ENCODE assay signal across 9 cellular contexts in genomic region chr2:164479460-164479859, GRCh38.
DNase-seq lines count a peak whose midpoint lies in the region; ATAC-seq and TF ChIP-seq lines count a peak whose summit lies in the region.
"Had no signal": no experiment of that assay in that cellular context is flagged by ENCODE, and none has a peak within 500 bp of the region (broad histone marks: within the 10 kb centered on the region; RNA-seq: fewer than 3 reads in every experiment).

No MANE protein-coding gene starts in this region.

- dilution Hi-C loops in mammary epithelial cell (cut with HindIII; ENCODE audit: low sequenced_read_pairs) = no loop called here

- H3K27me3 ChIP-seq in mammary epithelial cell (ENCODE audit: insufficient read depth, low read length) = no peaks in the 10 kb centered on the region

- H3K36me3 ChIP-seq in mammary epithelial cell (ENCODE audit: insufficient read depth, low read length) = no peaks in the 10 kb centered on the region

- H3K27ac ChIP-seq in mammary epithelial cell (ENCODE audit: insufficient read depth, low read depth, low read length) = no peak overlapping the region
- H3K27ac ChIP-seq: HL-60 had no signal

- CTCF ChIA-PET in mammary epithelial cell (lab: Charles Lee; ENCODE audit: low non-redundant PET) = no interaction called here

- H3K9ac ChIP-seq in mammary epithelial cell (ENCODE audit: insufficient read depth, low read length) = no peak overlapping the region

- H3K4me2 ChIP-seq in mammary epithelial cell (ENCODE audit: insufficient read depth, low read depth, low read length) = no peak overlapping the region

- WGBS in mammary epithelial cell (ENCODE audit: low coverage, missing lambda C conversion rate) = 55% methylated on average over 2 of the region's 2 CpGs
- 32 to 43% methylated on average over 2 of the region's 2 CpGs for WGBS in lower leg skin, 2 donors

- H3K9me3 ChIP-seq in mammary epithelial cell (replicated peaks; ENCODE audit: insufficient read depth, low read length) = no peaks in the 10 kb centered on the region

- peak; percentile 48 for DNase-seq in DMS114 treated with DMSO at 0.1 percent for 48 hours (lab: John Stamatoyannopoulos, UW; ENCODE audit: unreplicated experiment)
- peak; percentile 10 for DNase-seq in NCI-H146 (lab: John Stamatoyannopoulos, UW)
- DNase-seq in mammary epithelial cell = no peak
- DNase-seq in myocyte (ENCODE audit: low read depth) = peak; percentile 46
- DNase-seq in SKM-1 (lab: John Stamatoyannopoulos, UW; ENCODE audit: unreplicated experiment) = no peak
- no peak for DNase-seq in stimulated activated naive CD8-positive, alpha-beta T cell treated with anti-CD3 and anti-CD28 coated beads, Interleukin-15, Interleukin-2, amounts not matched to agents 100 U/mL and 50 U/mL, for 24 hours
- no peak for DNase-seq in activated CD4-positive, alpha-beta T cell treated with anti-CD3 and anti-CD28 coated beads, Interleukin-2, amount 50 U/mL, for 48 hours
- no peak for DNase-seq in lower leg skin (ENCODE audit: low spot score in 2 of 2)

- TF ChIP-seq POLR2A in lower leg skin (IDR thresholded peaks at IDR 0.05) = no peak

- no peak overlapping the region for H3K4me3 ChIP-seq in mammary epithelial cell (replicated peaks in 1 of 3; ENCODE audit: insufficient read depth in 1 of 3, low read depth in 2 of 3, low read length in 3 of 3)
- H3K4me3 ChIP-seq in lower leg skin (ENCODE audit: low read depth, poor library complexity, severe bottlenecking) = no peak overlapping the region

- BruUV-seq in mammary epithelial cell (replicated peaks; lab: Mats Ljungman, UMichigan) = no TSS peak

- TF ChIP-seq CTCF in mammary epithelial cell (conservative IDR thresholded peaks at IDR 0.05 in 1 of 2, IDR thresholded peaks at IDR 0.05 in 1 of 2; ENCODE audit: extremely low read depth in 1 of 2, insufficient read depth in 1 of 2, low read depth in 1 of 2, low read length in 2 of 2) (peak; percentile 34 to 39), lower leg skin (IDR thresholded peaks at IDR 0.05) (no peak)

- intact Hi-C loops in mammary epithelial cell (cut with micrococcal nuclease) (no loop called here), lower leg skin (cut with DNase I; ENCODE audit: low total_unique reads) (no loop called here)

- no peak for ATAC-seq in stimulated activated naive CD8-positive, alpha-beta T cell treated with anti-CD3 and anti-CD28 coated beads, Interleukin-15, Interleukin-2, amounts not matched to agents 100 U/mL and 50 U/mL, for 24 hours

- no peaks in the 10 kb centered on the region for H4K20me1 ChIP-seq in mammary epithelial cell (ENCODE audit: insufficient read depth, low read length)

- in situ Hi-C loops in mammary epithelial cell (cut with MboI; ENCODE audit: low sequenced_read_pairs in 2 of 2) = loop anchor here in 1 of 2 donors (25.0 kb wide), 1 partner anchor 1317 kb away; no protein-coding TSS in a partner anchor

- H3K4me1 ChIP-seq in mammary epithelial cell (ENCODE audit: insufficient read depth, low read length) = no peaks in the 10 kb centered on the region

- no peaks in the 10 kb centered on the region for H3K79me2 ChIP-seq in mammary epithelial cell (ENCODE audit: insufficient read depth, low read length)

- H2AFZ ChIP-seq in mammary epithelial cell (ENCODE audit: low read depth, low read length) = no peak overlapping the region

Comparison
In these comparisons a context has a peak if more than half of its experiments do, and no peak if none do; other contexts are left out.
1. DNase-seq: peak in DMS114 treated with DMSO at 0.1 percent for 48 hours (single experiment), NCI-H146 (single experiment) and myocyte (single experiment); none in mammary epithelial cell (single experiment), SKM-1 (single experiment), stimulated activated naive CD8-positive, alpha-beta T cell treated with anti-CD3 and anti-CD28 coated beads, Interleukin-15, Interleukin-2, amounts not matched to agents 100 U/mL and 50 U/mL, for 24 hours (single experiment), activated CD4-positive, alpha-beta T cell treated with anti-CD3 and anti-CD28 coated beads, Interleukin-2, amount 50 U/mL, for 48 hours (0 of 2) and lower leg skin (0 of 2).
2. CTCF ChIP-seq: peak in mammary epithelial cell (2 of 2); none in lower leg skin (0 of 3).